Comparison of ENCODE assay signal across 14 cellular contexts in the genomic region with DNA sequence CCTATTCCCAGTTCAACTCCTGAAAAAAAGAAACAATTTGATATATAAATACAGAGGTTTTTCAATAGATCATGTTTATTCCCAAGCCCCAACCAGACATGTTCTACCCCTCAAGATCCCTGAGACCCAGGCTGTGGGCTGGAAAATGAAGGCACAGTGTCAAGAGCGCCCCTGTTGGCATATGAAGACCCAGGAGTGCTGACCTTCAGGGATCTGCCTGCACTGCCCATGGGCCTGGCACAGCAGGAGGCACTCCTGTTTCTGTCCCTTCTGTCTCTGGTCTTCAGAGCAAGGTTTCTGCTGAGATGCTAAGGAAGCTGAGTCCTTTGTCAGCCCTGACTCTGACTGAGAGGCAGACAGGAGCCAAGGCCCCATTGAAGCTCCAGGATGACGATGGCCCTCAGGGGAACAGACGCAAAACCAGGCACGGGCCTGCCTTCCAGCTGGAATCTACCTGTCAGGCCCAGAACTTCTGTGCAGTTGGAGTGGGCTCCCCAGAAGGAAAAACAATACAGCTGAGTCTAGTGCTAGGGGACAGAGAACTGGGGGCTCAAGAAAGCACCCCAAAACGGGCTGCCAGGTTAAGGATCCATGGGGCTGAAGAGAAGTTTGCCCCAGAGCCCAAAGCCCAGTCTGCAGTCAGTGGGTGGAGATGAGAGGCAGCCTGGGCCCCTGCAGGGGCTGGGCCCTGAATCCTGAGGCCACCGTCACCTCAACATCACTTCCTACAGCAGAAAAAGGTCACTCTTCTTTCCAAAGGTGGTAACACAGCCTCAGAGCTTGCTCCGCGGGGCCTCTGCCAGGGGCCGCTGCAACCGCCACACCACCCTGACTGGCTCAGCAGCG. TPM values are rescaled to one million over a fixed set of nuclear protein-coding genes. Genes with fewer than 3 reads are reported as not detected.
DNase-seq lines count a peak whose midpoint lies in the region; ATAC-seq, FAIRE-seq and TF ChIP-seq lines count a peak whose summit lies in the region.
"Had no signal": no experiment of that assay in that cellular context is flagged by ENCODE, and none has a peak within 500 bp of the region (broad histone marks: within the 10 kb centered on the region; RNA-seq: fewer than 3 reads in every experiment).

No MANE protein-coding gene starts in this region.

- TF ChIP-seq EP300 in H1 (IDR thresholded peaks at IDR 0.05; ENCODE audit: borderline replicate concordance in 1 of 2, low read depth in 2 of 2, low read length in 2 of 2) = no peak

- ATAC-seq in activated CD4-positive, alpha-beta T cell treated with anti-CD3 and anti-CD28 coated beads for 36 hours = no peak
- ATAC-seq in HG03457 (IDR thresholded peaks at IDR 0.05; ENCODE audit: unreplicated experiment) = no peak

- no peak overlapping the region for H2BK20ac ChIP-seq in H1 (ENCODE audit: low read length)

- peaks cover 13% of the 10 kb centered on the region for H3K4me1 Mint-ChIP-seq in activated CD4-positive, alpha-beta T cell treated with anti-CD3 and anti-CD28 coated beads for 36 hours

- WGBS in H1 (ENCODE audit: extremely low coverage in 1 of 2, insufficient coverage in 1 of 2, insufficient read length in 1 of 2, insufficient replicate concordance in 2 of 2, low coverage in 1 of 2, low lambda C conversion rate in 2 of 2, missing lambda C conversion rate in 1 of 2), 2 experiments = 91% methylated on average over 11 of the region's 11 CpGs; no CpG with 5 or more reads in 1 of the 2 experiments

- H3K27me3 ChIP-seq in H7 (ENCODE audit: control insufficient read depth, insufficient read depth, low read length) (no peaks in the 10 kb centered on the region), H1 (replicated peaks in 1 of 4; ENCODE audit: control insufficient read depth in 3 of 4, extremely low read depth in 1 of 4, insufficient read depth in 3 of 4, low read length in 3 of 4) (no peaks in the 10 kb centered on the region)
- H3K27me3 ChIP-seq: BLaER1 treated with 17β-estradiol and CSF1 and Interleukin-3, amounts not matched to agents 10 nM and 100 nM had no signal

- H2AK5ac ChIP-seq in H1 (ENCODE audit: low read depth, low read length) = no peak overlapping the region

- H3K4me3 Mint-ChIP-seq in activated CD4-positive, alpha-beta T cell treated with anti-CD3 and anti-CD28 coated beads for 36 hours = no peak overlapping the region

- no peak; a peak in 1 of 4 replicates for TF ChIP-seq RAD21 in H1 (IDR thresholded peaks at IDR 0.05 in 1 of 2, conservative IDR thresholded peaks at IDR 0.05 in 1 of 2; ENCODE audit: low read depth in 2 of 2, low read length in 2 of 2)

- H3K4me2 ChIP-seq in H1 (ENCODE audit: insufficient read depth in 1 of 2, low read depth in 2 of 2, low read length in 2 of 2) = no peak overlapping the region
- H3K4me2 ChIP-seq: BLaER1 treated with 17β-estradiol and CSF1 and Interleukin-3, amounts not matched to agents 10 nM and 100 nM had no signal

- no peak overlapping the region for H3K14ac ChIP-seq in H1 (ENCODE audit: insufficient read length)

- no peaks in the 10 kb centered on the region; a peak in 1 of 4 replicates for H3K79me2 ChIP-seq in H1 (ENCODE audit: control insufficient read depth in 1 of 2, insufficient read depth in 2 of 2, low read length in 2 of 2)

- CTCF ChIA-PET in activated CD4-positive, alpha-beta T cell treated with anti-CD3 and anti-CD28 coated beads for 36 hours (lab: Charles Lee) = interaction anchor here (1.5 to 1.8 kb wide), 3 partner anchors 24 to 46 kb away, joined by 3 to 6 read pairs (median 4); no protein-coding TSS in a partner anchor
- CTCF ChIA-PET in H1 (lab: Charles Lee; ENCODE audit: partially characterized antibody) = interaction anchor here (1.4 to 10.4 kb wide), 4 partner anchors 7 to 171 kb away, joined by 3 to 123 read pairs (median 6); partner anchors contain the start of gene TYSND1

- H3K36me3 ChIP-seq in H7 (replicated peaks; ENCODE audit: control insufficient read depth, insufficient read depth, low read length) (no peaks in the 10 kb centered on the region), H1 (ENCODE audit: control insufficient read depth in 2 of 4, insufficient read depth in 4 of 4, low read length in 3 of 4) (no peaks in the 10 kb centered on the region)

- peaks cover 2% of the 10 kb centered on the region; the same call in 1 of the 2 replicates for H3K79me1 ChIP-seq in H1 (ENCODE audit: low read depth, low read length)

- no peak overlapping the region for H2BK120ac ChIP-seq in H1 (replicated peaks; ENCODE audit: low read depth, low read length)

- H4K8ac ChIP-seq in H1 (ENCODE audit: extremely low read depth, insufficient read depth, low read length) = peak overlapping the region; percentile 75; the same call in 1 of the 2 replicates

- no peaks in the 10 kb centered on the region for H3K9me3 Mint-ChIP-seq in activated CD4-positive, alpha-beta T cell treated with anti-CD3 and anti-CD28 coated beads for 36 hours (ENCODE audit: low read depth)

- H3K18ac ChIP-seq in H1 (ENCODE audit: extremely low read depth, low read length) = no peak overlapping the region

- peaks cover 5% of the 10 kb centered on the region for H3K36me3 Mint-ChIP-seq in activated CD4-positive, alpha-beta T cell treated with anti-CD3 and anti-CD28 coated beads for 36 hours (ENCODE audit: low read depth)

- H3K56ac ChIP-seq in H1 (replicated peaks; ENCODE audit: insufficient read length, low read depth, low read length) = no peak overlapping the region

- TF ChIP-seq POLR2A in H1 (IDR thresholded peaks at IDR 0.05; ENCODE audit: control extremely low read depth in 1 of 2, low read depth in 2 of 2, low read length in 2 of 2) = no peak

- H2BK12ac ChIP-seq in H1 (ENCODE audit: low read depth, low read length) = no peak overlapping the region

- H4K5ac ChIP-seq in H1 (ENCODE audit: insufficient read length, low read depth, low read length) = no peak overlapping the region

- no peaks in the 10 kb centered on the region for H3K27me3 Mint-ChIP-seq in activated CD4-positive, alpha-beta T cell treated with anti-CD3 and anti-CD28 coated beads for 36 hours

- no peak overlapping the region for H4K91ac ChIP-seq in H1 (replicated peaks; ENCODE audit: insufficient read length, low read length)

- H2BK5ac ChIP-seq in H1 (ENCODE audit: low read depth, low read length) = no peak overlapping the region

- H3K27ac Mint-ChIP-seq in activated CD4-positive, alpha-beta T cell treated with anti-CD3 and anti-CD28 coated beads for 36 hours = peak overlapping the region; percentile 17

- H2AFZ ChIP-seq in H1 (ENCODE audit: low read length) = no peak overlapping the region

- no peak overlapping the region for H3K23ac ChIP-seq in H1 (ENCODE audit: insufficient read length)

- peak; percentile 27 to 38 (median 29) for TF ChIP-seq CTCF in H1 (IDR thresholded peaks at IDR 0.05; ENCODE audit: control extremely low read depth in 1 of 3, insufficient read depth in 1 of 3, low read depth in 1 of 3, low read length in 3 of 3)

- no peak overlapping the region for H3K27ac ChIP-seq in H1 (ENCODE audit: low read depth, low read length)
- H3K27ac ChIP-seq: BLaER1 treated with 17β-estradiol and CSF1 and Interleukin-3, amounts not matched to agents 10 nM and 100 nM had no signal

- no peak for DNase-seq in activated CD4-positive, alpha-beta T cell treated with anti-CD3 and anti-CD28 coated beads for 36 hours
- DNase-seq in activated CD4-positive, alpha-beta T cell treated with anti-CD3 and anti-CD28 coated beads for 1 hour = no peak
- DNase-seq in H7 = peak; percentile 57
- peak in 1 of 2 experiments; percentile 47 for DNase-seq in H1 (ENCODE audit: low read depth in 1 of 2, low spot score in 2 of 2)
- peak; percentile 19 for DNase-seq in stimulated activated CD8-positive, alpha-beta memory T cell treated with anti-CD3 and anti-CD28 coated beads, Interleukin-4, amount 100 ng/mL, for 48 hours
- DNase-seq in NCI-H748 treated with DMSO at 0.1 percent for 48 hours (lab: John Stamatoyannopoulos, UW) = no peak
- no peak for DNase-seq in NCI-H2081 (lab: John Stamatoyannopoulos, UW)
- DNase-seq: 8988T, NCI-H1417 treated with DMSO at 0.1 percent for 48 hours, NCI-H2029, NCI-H2227 treated with DMSO at 0.1 percent for 48 hours had no signal

- H2BK15ac ChIP-seq in H1 (ENCODE audit: low read length) = no peak overlapping the region

- FAIRE-seq in H1 (lab: Jason Lieb, UNC) = no peak
- FAIRE-seq: H54 had no signal

- no peak overlapping the region for H3K4ac ChIP-seq in H1 (replicated peaks; ENCODE audit: insufficient read length, low read depth, low read length)

- POLR2A ChIA-PET in activated CD4-positive, alpha-beta T cell treated with anti-CD3 and anti-CD28 coated beads for 36 hours (lab: Charles Lee) = no interaction called here
- POLR2A ChIA-PET in H1 (lab: Charles Lee; ENCODE audit: partially characterized antibody) = interaction anchor here (0.6 kb wide), 1 partner anchor 234 kb away, joined by 3 read pairs; no protein-coding TSS in a partner anchor

- no peak overlapping the region for H3K4me3 ChIP-seq in H7 (ENCODE audit: insufficient read depth, low read depth, low read length)
- no peak overlapping the region for H3K4me3 ChIP-seq in H1 (ENCODE audit: extremely low read depth in 1 of 4, insufficient read depth in 2 of 4, low read depth in 3 of 4, low read length in 4 of 4)
- H3K4me3 ChIP-seq: BLaER1 treated with 17β-estradiol and CSF1 and Interleukin-3, amounts not matched to agents 10 nM and 100 nM had no signal

- H3K9ac ChIP-seq in H1 (replicated peaks in 1 of 4; ENCODE audit: extremely low read depth in 1 of 4, low read depth in 3 of 4, low read length in 3 of 4) = no peak overlapping the region; a peak in 2 of 7 replicates
- H3K9ac ChIP-seq: BLaER1 treated with 17β-estradiol and CSF1 and Interleukin-3, amounts not matched to agents 10 nM and 100 nM had no signal

- H3K23me2 ChIP-seq in H1 (ENCODE audit: low read depth, low read length) = no peaks in the 10 kb centered on the region

- no peaks in the 10 kb centered on the region for H3K9me3 ChIP-seq in H1 (ENCODE audit: insufficient read depth in 2 of 2, low read depth in 1 of 2, low read length in 1 of 2)
- H3K9me3 ChIP-seq: BLaER1 treated with 17β-estradiol and CSF1 and Interleukin-3, amounts not matched to agents 10 nM and 100 nM had no signal

- intact Hi-C loops in activated CD4-positive, alpha-beta T cell treated with anti-CD3 and anti-CD28 coated beads for 36 hours (cut with DNase I, micrococcal nuclease) = no loop called here

- H4K20me1 ChIP-seq in H1 (replicated peaks in 1 of 2; ENCODE audit: control insufficient read depth in 1 of 2, insufficient read depth in 2 of 2, low read length in 2 of 2) = peaks cover 3% of the 10 kb centered on the region in 2 experiments

- 0 out of 7 replicates have a peak, but pooled peaks cover 0 to under 1% (median 0%) of the 10 kb centered on the region in 4 experiments for H3K4me1 ChIP-seq in H1 (replicated peaks in 1 of 4; ENCODE audit: control insufficient read depth in 3 of 4, insufficient read depth in 4 of 4, low read length in 3 of 4)

RNA-seq across cellular contexts. Expression of gene AIFM2, which starts 6.7 kb away (rescaled TPM):
- total RNA-seq in activated CD4-positive, alpha-beta T cell treated with anti-CD3 and anti-CD28 coated beads for 36 hours = 1 to 10 TPM; 4.6 to 5.2 TPM
- total RNA-seq in H7 (2014; rRNA removed; shearing (Covaris generic)) = 4.0 and 5.1 TPM in 2 replicates
- total RNA-seq in H1 (2021; fragmentation: NEBNext Ultra II Directional; extraction: Animal tissue kit (Norgen Biotek cat#: 25700)) = 3.0 and 4.0 TPM in 2 replicates
- polyA plus RNA-seq in H1 (2011; rRNA removed) = 3.5 and 4.0 TPM in 2 replicates
- 3.3 TPM for polyA plus RNA-seq in H1 (2011; cell fraction: cytosol; rRNA removed)
- 4.1 TPM for polyA plus RNA-seq in H1 (2011; cell fraction: nucleus; rRNA removed)
- polyA plus RNA-seq in H1 (2012, experiment 1 of 2) = 2.5 to 5.1 TPM (median 4.2 TPM) in 4 replicates
- 2.3 TPM for polyA plus RNA-seq in H1 (2012, experiment 2 of 2)
- 1.8 TPM for polyA plus RNA-seq in H1 (2013, experiment 1 of 2)
- 1.6 TPM for polyA plus RNA-seq in H1 (2013, experiment 2 of 2)
- 2.2 and 2.3 TPM in 2 replicates for polyA minus RNA-seq in H1 (2011; rRNA and poly(A)+ RNA removed)
- 2.7 TPM for polyA minus RNA-seq in H1 (2011; cell fraction: cytosol; rRNA and poly(A)+ RNA removed)
- polyA minus RNA-seq in H1 (2011; cell fraction: nucleus; rRNA and poly(A)+ RNA removed) = 1.4 TPM

RNA-seq across cellular contexts. Expression of gene TYSND1, which starts 7.1 kb away (rescaled TPM):
- 10 to 100 TPM; 11.5 to 14.9 TPM for total RNA-seq in activated CD4-positive, alpha-beta T cell treated with anti-CD3 and anti-CD28 coated beads for 36 hours
- total RNA-seq in H7 (2014; rRNA removed; shearing (Covaris generic)) = 25.3 and 32.6 TPM in 2 replicates
- total RNA-seq in H1 (2021; fragmentation: NEBNext Ultra II Directional; extraction: Animal tissue kit (Norgen Biotek cat#: 25700)) = 14.1 and 15.0 TPM in 2 replicates
- 11.9 and 15.9 TPM in 2 replicates for polyA plus RNA-seq in H1 (2011; rRNA removed)
- polyA plus RNA-seq in H1 (2011; cell fraction: cytosol; rRNA removed) = 13.0 TPM
- 39.9 TPM for polyA plus RNA-seq in H1 (2011; cell fraction: nucleus; rRNA removed)
- 10.9 to 15.9 TPM (median 14.0 TPM) in 4 replicates for polyA plus RNA-seq in H1 (2012, experiment 1 of 2)
- polyA plus RNA-seq in H1 (2012, experiment 2 of 2) = 14.2 TPM
- 9.2 TPM for polyA plus RNA-seq in H1 (2013, experiment 1 of 2)
- 9.0 TPM for polyA plus RNA-seq in H1 (2013, experiment 2 of 2)
- polyA minus RNA-seq in H1 (2011; rRNA and poly(A)+ RNA removed) = 9.3 and 10.3 TPM in 2 replicates
- polyA minus RNA-seq in H1 (2011; cell fraction: cytosol; rRNA and poly(A)+ RNA removed) = 6.7 TPM
- polyA minus RNA-seq in H1 (2011; cell fraction: nucleus; rRNA and poly(A)+ RNA removed) = 14.4 TPM

RNA-seq across cellular contexts. Expression of gene SAR1A, which starts 30.9 kb away (rescaled TPM):
- total RNA-seq in activated CD4-positive, alpha-beta T cell treated with anti-CD3 and anti-CD28 coated beads for 36 hours = 100 to 1,000 TPM in 1 of 2 experiments, 10 to 100 TPM in 1; 89.4 to 107 TPM
- 78.0 and 84.1 TPM in 2 replicates for total RNA-seq in H7 (2014; rRNA removed; shearing (Covaris generic))
- total RNA-seq in H1 (2021; fragmentation: NEBNext Ultra II Directional; extraction: Animal tissue kit (Norgen Biotek cat#: 25700)) = 128 and 136 TPM in 2 replicates
- polyA plus RNA-seq in H1 (2011; rRNA removed) = 14.4 and 23.7 TPM in 2 replicates
- 29.6 TPM for polyA plus RNA-seq in H1 (2011; cell fraction: cytosol; rRNA removed)
- polyA plus RNA-seq in H1 (2011; cell fraction: nucleus; rRNA removed) = 9.7 TPM
- 44.0 to 72.4 TPM (median 56.9 TPM) in 4 replicates for polyA plus RNA-seq in H1 (2012, experiment 1 of 2)
- polyA plus RNA-seq in H1 (2012, experiment 2 of 2) = 7.9 TPM
- 52.2 TPM for polyA plus RNA-seq in H1 (2013, experiment 1 of 2)
- polyA plus RNA-seq in H1 (2013, experiment 2 of 2) = 59.1 TPM
- polyA minus RNA-seq in H1 (2011; rRNA and poly(A)+ RNA removed) = 91.5 and 112 TPM in 2 replicates
- 39.3 TPM for polyA minus RNA-seq in H1 (2011; cell fraction: cytosol; rRNA and poly(A)+ RNA removed)
- 23.3 TPM for polyA minus RNA-seq in H1 (2011; cell fraction: nucleus; rRNA and poly(A)+ RNA removed)

Comparison
In these comparisons a context has a peak if more than half of its experiments do, and no peak if none do; other contexts are left out.
1. DNase-seq: peak in H7 (single experiment) and stimulated activated CD8-positive, alpha-beta memory T cell treated with anti-CD3 and anti-CD28 coated beads, Interleukin-4, amount 100 ng/mL, for 48 hours (single experiment); none in activated CD4-positive, alpha-beta T cell treated with anti-CD3 and anti-CD28 coated beads for 36 hours (single experiment), activated CD4-positive, alpha-beta T cell treated with anti-CD3 and anti-CD28 coated beads for 1 hour (single experiment), NCI-H748 treated with DMSO at 0.1 percent for 48 hours (single experiment) and NCI-H2081 (0 of 2).